2 cellular contexts compared by ENCODE assay signal in the genomic region with DNA sequence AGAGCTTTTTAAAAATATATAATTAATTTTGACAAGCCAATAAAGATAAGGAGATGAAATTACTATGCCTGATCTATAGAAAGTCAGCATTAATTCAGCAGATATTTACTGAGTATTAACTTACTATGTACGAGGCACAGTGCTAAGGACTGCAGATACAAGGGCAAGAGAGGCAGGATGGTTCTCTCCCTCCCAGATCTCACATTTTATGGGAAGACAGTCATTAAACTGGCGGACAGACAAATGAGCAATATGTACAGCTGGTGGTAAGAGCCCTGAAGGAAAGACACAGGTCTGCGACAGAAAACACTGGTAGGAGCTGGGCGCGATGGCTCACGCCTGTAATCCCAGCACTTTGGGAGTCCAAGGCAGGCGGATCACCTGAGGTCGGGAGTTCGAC.
TF ChIP-seq lines count a peak whose summit lies in the region.

No MANE protein-coding gene starts in this region.

TF ChIP-seq in IMR-90, 13 proteins besides CTCF, POLR2A, EP300 and RAD21:
- TF ChIP-seq MXI1 (IDR thresholded peaks at IDR 0.05; ENCODE audit: borderline replicate concordance, low read depth, low read length) (no peak), RCOR1 (IDR thresholded peaks at IDR 0.05; ENCODE audit: insufficient replicate concordance, low read length) (no peak), CEBPB (IDR thresholded peaks at IDR 0.05; ENCODE audit: low read depth, low read length) (no peak), NFE2L2 (IDR thresholded peaks at IDR 0.05; ENCODE audit: low read depth, low read length) (no peak), FOS (IDR thresholded peaks at IDR 0.05; ENCODE audit: low read depth, low read length) (no peak), SMC3 (IDR thresholded peaks at IDR 0.05; ENCODE audit: low read depth, low read length) (no peak), RFX5 (IDR thresholded peaks at IDR 0.05; ENCODE audit: low read depth, low read length) (no peak), MAFK (IDR thresholded peaks at IDR 0.05; ENCODE audit: low read depth, low read length) (no peak), CHD1 (IDR thresholded peaks at IDR 0.05; ENCODE audit: low read depth, low read length) (no peak)
- TF ChIP-seq, protein P1, sequence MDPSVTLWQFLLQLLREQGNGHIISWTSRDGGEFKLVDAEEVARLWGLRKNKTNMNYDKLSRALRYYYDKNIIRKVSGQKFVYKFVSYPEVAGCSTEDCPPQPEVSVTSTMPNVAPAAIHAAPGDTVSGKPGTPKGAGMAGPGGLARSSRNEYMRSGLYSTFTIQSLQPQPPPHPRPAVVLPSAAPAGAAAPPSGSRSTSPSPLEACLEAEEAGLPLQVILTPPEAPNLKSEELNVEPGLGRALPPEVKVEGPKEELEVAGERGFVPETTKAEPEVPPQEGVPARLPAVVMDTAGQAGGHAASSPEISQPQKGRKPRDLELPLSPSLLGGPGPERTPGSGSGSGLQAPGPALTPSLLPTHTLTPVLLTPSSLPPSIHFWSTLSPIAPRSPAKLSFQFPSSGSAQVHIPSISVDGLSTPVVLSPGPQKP (IDR thresholded peaks at IDR 0.05; ENCODE audit: borderline replicate concordance, low read depth, low read length) = no peak

TF ChIP-seq in H1, 55 proteins besides CTCF, POLR2A, EP300 and RAD21:
- TF ChIP-seq POU5F1 (IDR thresholded peaks at IDR 0.05; ENCODE audit: low read depth, low read length) = no peak
- TF ChIP-seq TCF12 (IDR thresholded peaks at IDR 0.05; ENCODE audit: low read depth, low read length) = no peak
- TF ChIP-seq PHF8 (conservative IDR thresholded peaks at IDR 0.05; ENCODE audit: low read depth, low read length) = no peak
- no peak for TF ChIP-seq SIN3A (conservative IDR thresholded peaks at IDR 0.05 in 1 of 2, IDR thresholded peaks at IDR 0.05 in 1 of 2; ENCODE audit: low read depth in 1 of 2, low read length in 2 of 2)
- no peak for TF ChIP-seq RBBP5 (IDR thresholded peaks at IDR 0.05; ENCODE audit: borderline replicate concordance, low read depth, low read length)
- no peak for TF ChIP-seq NANOG (IDR thresholded peaks at IDR 0.05; ENCODE audit: insufficient read depth, low read depth, low read length, poor library complexity, severe bottlenecking)
- no peak for TF ChIP-seq EZH2 (IDR thresholded peaks at IDR 0.05; ENCODE audit: low read depth, low read length, severe bottlenecking)
- TF ChIP-seq, protein P2, sequence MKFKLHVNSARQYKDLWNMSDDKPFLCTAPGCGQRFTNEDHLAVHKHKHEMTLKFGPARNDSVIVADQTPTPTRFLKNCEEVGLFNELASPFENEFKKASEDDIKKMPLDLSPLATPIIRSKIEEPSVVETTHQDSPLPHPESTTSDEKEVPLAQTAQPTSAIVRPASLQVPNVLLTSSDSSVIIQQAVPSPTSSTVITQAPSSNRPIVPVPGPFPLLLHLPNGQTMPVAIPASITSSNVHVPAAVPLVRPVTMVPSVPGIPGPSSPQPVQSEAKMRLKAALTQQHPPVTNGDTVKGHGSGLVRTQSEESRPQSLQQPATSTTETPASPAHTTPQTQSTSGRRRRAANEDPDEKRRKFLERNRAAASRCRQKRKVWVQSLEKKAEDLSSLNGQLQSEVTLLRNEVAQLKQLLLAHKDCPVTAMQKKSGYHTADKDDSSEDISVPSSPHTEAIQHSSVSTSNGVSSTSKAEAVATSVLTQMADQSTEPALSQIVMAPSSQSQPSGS (IDR thresholded peaks at IDR 0.05; ENCODE audit: low read length) = no peak
- no peak for TF ChIP-seq SRF (IDR thresholded peaks at IDR 0.05; ENCODE audit: low read depth, low read length)
- no peak for TF ChIP-seq KDM4A (IDR thresholded peaks at IDR 0.05; ENCODE audit: low read depth, low read length, severe bottlenecking)
- TF ChIP-seq TAF7 (optimal IDR thresholded peaks at IDR 0.05; ENCODE audit: borderline replicate concordance, low read depth, low read length) = no peak
- no peak for TF ChIP-seq EGR1 (IDR thresholded peaks at IDR 0.05; ENCODE audit: borderline replicate concordance, low read depth, low read length)
